16 cellular contexts compared by ENCODE assay signal in the genomic region with DNA sequence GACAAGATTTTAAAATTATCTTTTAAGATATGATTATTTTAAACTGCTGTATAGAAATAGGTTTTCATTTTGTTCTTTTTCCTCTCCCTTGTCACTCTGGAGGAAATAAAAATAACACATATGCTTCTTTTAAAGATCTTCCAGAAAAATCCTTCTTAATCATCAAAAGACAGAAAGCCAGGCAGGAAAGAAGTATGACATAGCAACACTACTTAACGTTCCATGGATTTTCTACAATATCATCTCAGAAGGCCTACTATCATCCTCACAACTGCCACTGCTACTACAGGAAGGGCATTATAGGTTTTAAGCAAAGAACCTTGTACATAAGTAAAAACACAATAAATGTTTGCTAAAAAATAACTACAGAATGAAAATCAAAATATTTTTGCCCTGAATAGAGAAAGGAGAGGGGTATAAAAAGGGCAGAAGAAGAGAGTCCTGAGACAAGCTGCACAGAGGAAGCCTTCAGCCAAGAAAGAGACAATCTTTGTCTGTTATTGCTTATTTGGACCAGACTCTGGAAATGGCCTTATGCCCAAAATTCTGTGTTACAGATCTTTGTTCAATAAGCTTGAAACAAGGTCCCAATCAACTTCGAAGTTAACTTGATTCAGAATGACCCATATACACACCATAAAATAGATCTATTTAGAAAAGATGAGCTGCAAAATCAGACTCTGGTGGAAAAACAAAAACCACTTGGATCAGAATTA.
DNase-seq lines count a peak whose midpoint lies in the region; ATAC-seq, FAIRE-seq and TF ChIP-seq lines count a peak whose summit lies in the region.
"Had no signal": no experiment of that assay in that cellular context is flagged by ENCODE, and none has a peak within 500 bp of the region (broad histone marks: within the 10 kb centered on the region; RNA-seq: fewer than 3 reads in every experiment).

No MANE protein-coding gene starts in this region.

- no peak for ATAC-seq in stimulated activated naive B cell treated with anti-CD40 and anti-IgM and Interleukin-4, amounts not matched to agents 10 μg/mL and 1 μg/mL and 100 μg/mL, for 72 hours (replicated peaks)
- ATAC-seq in mucosa of descending colon, result no peak
- ATAC-seq: body of pancreas had no signal

- H4K20me1 ChIP-seq in keratinocyte (ENCODE audit: control insufficient read depth, extremely low read depth, insufficient read depth, low read length), result no peaks in the 10 kb centered on the region

- intact Hi-C loops in mucosa of descending colon (cut with DNase I, micrococcal nuclease), result no loop called here
- intact Hi-C loops in Caco-2 (cut with micrococcal nuclease; ENCODE audit: unreplicated experiment), result no loop called here

- H3K4me1 Mint-ChIP-seq in HFFc6 (ENCODE audit: low read depth), result peaks cover 37% of the 10 kb centered on the region
- H3K4me1 Mint-ChIP-seq in stimulated activated naive B cell treated with anti-CD40 and anti-IgM and Interleukin-4, amounts not matched to agents 10 μg/mL and 1 μg/mL and 100 μg/mL, for 72 hours, result peaks cover 36 to 60% of the 10 kb centered on the region in 2 donors
- peaks cover 15% of the 10 kb centered on the region for H3K4me1 Mint-ChIP-seq in Caco-2 (ENCODE audit: low read depth, unreplicated experiment)

- no peak overlapping the region for H2AFZ ChIP-seq in keratinocyte (ENCODE audit: control insufficient read depth, low read length)
- H2AFZ ChIP-seq: parathyroid adenoma had no signal

- dilution Hi-C loops in keratinocyte (cut with MboI; ENCODE audit: extremely low pct_ligation_motif_present, low sequenced_read_pairs), result no loop called here

- H3K36me3 Mint-ChIP-seq in HFFc6 (ENCODE audit: low read depth) (peaks cover 30% of the 10 kb centered on the region), Caco-2 (ENCODE audit: insufficient read depth, unreplicated experiment) (peaks cover 32% of the 10 kb centered on the region)
- peaks cover 24 to 48% of the 10 kb centered on the region in 2 donors for H3K36me3 Mint-ChIP-seq in stimulated activated naive B cell treated with anti-CD40 and anti-IgM and Interleukin-4, amounts not matched to agents 10 μg/mL and 1 μg/mL and 100 μg/mL, for 72 hours

- no peaks in the 10 kb centered on the region for H3K27me3 ChIP-seq in adipocyte (replicated peaks; ENCODE audit: control insufficient read depth, insufficient read depth, low read length)
- H3K27me3 ChIP-seq in keratinocyte (ENCODE audit: control insufficient read depth, extremely low read depth, insufficient read depth, low read length), result no peaks in the 10 kb centered on the region
- H3K27me3 ChIP-seq in Caco-2 (replicated peaks; ENCODE audit: control insufficient read depth, insufficient read depth, low read length), result no peaks in the 10 kb centered on the region
- H3K27me3 ChIP-seq: BLaER1 treated with 17β-estradiol and CSF1 and Interleukin-3, amounts not matched to agents 10 nM and 100 nM; body of pancreas; stomach had no signal

- no peak overlapping the region for H3K27ac ChIP-seq in keratinocyte (ENCODE audit: control insufficient read depth, insufficient read depth, low read length)
- H3K27ac ChIP-seq: parathyroid adenoma, stomach had no signal

- H3K4me2 ChIP-seq in keratinocyte (ENCODE audit: control insufficient read depth, extremely low read depth, insufficient read depth, low read depth, low read length), result no peak overlapping the region
- H3K4me2 ChIP-seq: SK-N-SH had no signal

- CTCF ChIA-PET in Caco-2 (lab: Charles Lee), result interaction anchor here (0.6 kb wide), 1 partner anchor 12 kb away, joined by 3 read pairs; no protein-coding TSS in a partner anchor

- H3K27ac Mint-ChIP-seq in HFFc6 (peak overlapping the region; percentile 9), Caco-2 (ENCODE audit: unreplicated experiment) (no peak overlapping the region)
- peak overlapping the region; percentile 82 for H3K27ac Mint-ChIP-seq in stimulated activated naive B cell treated with anti-CD40 and anti-IgM and Interleukin-4, amounts not matched to agents 10 μg/mL and 1 μg/mL and 100 μg/mL, for 72 hours

- H3K4me3 Mint-ChIP-seq in HFFc6 (no peak overlapping the region), Caco-2 (ENCODE audit: unreplicated experiment) (no peak overlapping the region)
- no peak overlapping the region for H3K4me3 Mint-ChIP-seq in stimulated activated naive B cell treated with anti-CD40 and anti-IgM and Interleukin-4, amounts not matched to agents 10 μg/mL and 1 μg/mL and 100 μg/mL, for 72 hours

- H3K27me3 Mint-ChIP-seq in HFFc6 (ENCODE audit: insufficient read depth) (no peaks in the 10 kb centered on the region), Caco-2 (ENCODE audit: insufficient read depth, unreplicated experiment) (no peaks in the 10 kb centered on the region)
- no peaks in the 10 kb centered on the region for H3K27me3 Mint-ChIP-seq in stimulated activated naive B cell treated with anti-CD40 and anti-IgM and Interleukin-4, amounts not matched to agents 10 μg/mL and 1 μg/mL and 100 μg/mL, for 72 hours

- H3K4me3 ChIP-seq in adipocyte (ENCODE audit: low read length), result no peak overlapping the region
- H3K4me3 ChIP-seq in keratinocyte (ENCODE audit: control insufficient read depth in 2 of 3, extremely low read depth in 1 of 3, insufficient read depth in 2 of 3, low read depth in 1 of 3, low read length in 3 of 3), result no peak overlapping the region
- no peak overlapping the region for H3K4me3 ChIP-seq in mucosa of descending colon
- no peak overlapping the region for H3K4me3 ChIP-seq in Caco-2 (ENCODE audit: low read depth, low read length)
- H3K4me3 ChIP-seq: BLaER1 treated with 17β-estradiol and CSF1 and Interleukin-3, amounts not matched to agents 10 nM and 100 nM; body of pancreas; stomach had no signal

- peaks cover 11% of the 10 kb centered on the region for H3K9me3 Mint-ChIP-seq in HFFc6
- H3K9me3 Mint-ChIP-seq in stimulated activated naive B cell treated with anti-CD40 and anti-IgM and Interleukin-4, amounts not matched to agents 10 μg/mL and 1 μg/mL and 100 μg/mL, for 72 hours, result peaks cover 5 to 8% of the 10 kb centered on the region in 2 donors
- H3K9me3 Mint-ChIP-seq in Caco-2 (ENCODE audit: unreplicated experiment), result peaks cover 15% of the 10 kb centered on the region

- TF ChIP-seq CTCF in HFFc6 (IDR thresholded peaks at IDR 0.05) (no peak), keratinocyte (optimal IDR thresholded peaks at IDR 0.05 in 1 of 3, IDR thresholded peaks at IDR 0.05 in 1 of 3, conservative IDR thresholded peaks at IDR 0.05 in 1 of 3; ENCODE audit: extremely low read depth in 1 of 3, insufficient read depth in 2 of 3, low read length in 3 of 3) (no peak), mucosa of descending colon (IDR thresholded peaks at IDR 0.05) (no peak), Caco-2 (IDR thresholded peaks at IDR 0.05; ENCODE audit: insufficient read depth in 1 of 2, low read depth in 1 of 2, low read length in 1 of 2, severe bottlenecking in 1 of 2, unreplicated experiment in 1 of 2) (no peak)

- H3K36me3 ChIP-seq in adipocyte (ENCODE audit: control insufficient read depth, insufficient read depth, low read length, severe bottlenecking), result no peaks in the 10 kb centered on the region
- H3K36me3 ChIP-seq in keratinocyte (ENCODE audit: control insufficient read depth in 2 of 2, extremely low read depth in 1 of 2, insufficient read depth in 2 of 2, low read length in 2 of 2), result no peaks in the 10 kb centered on the region
- H3K36me3 ChIP-seq in mucosa of descending colon (ENCODE audit: low read depth), result no peaks in the 10 kb centered on the region
- no peaks in the 10 kb centered on the region for H3K36me3 ChIP-seq in Caco-2 (ENCODE audit: control insufficient read depth, insufficient read depth, low read length)
- H3K36me3 ChIP-seq: stomach had no signal

- peaks cover 17% of the 10 kb centered on the region for H3K4me1 ChIP-seq in adipocyte (ENCODE audit: control insufficient read depth, insufficient read depth, low read length)
- H3K4me1 ChIP-seq in keratinocyte (ENCODE audit: control insufficient read depth, extremely low read depth, insufficient read depth, low read length), result peaks cover 5% of the 10 kb centered on the region
- H3K4me1 ChIP-seq in mucosa of descending colon (ENCODE audit: low read depth), result peaks cover 3% of the 10 kb centered on the region
- H3K4me1 ChIP-seq in Caco-2, result peaks cover 10% of the 10 kb centered on the region
- H3K4me1 ChIP-seq: parathyroid adenoma had no signal

- BruUV-seq in Caco-2 (replicated peaks; lab: Mats Ljungman, UMichigan), result no TSS peak

- H3K9ac ChIP-seq in adipocyte (ENCODE audit: low read length) (no peak overlapping the region), keratinocyte (ENCODE audit: control insufficient read depth, extremely low read depth, insufficient read depth, low read length) (no peak overlapping the region)
- H3K9ac ChIP-seq: parathyroid adenoma, SK-N-SH had no signal

- H3K79me2 ChIP-seq in keratinocyte (ENCODE audit: control insufficient read depth, insufficient read depth, low read length), result peaks cover 84% of the 10 kb centered on the region

- H3K9me3 ChIP-seq in adipocyte (ENCODE audit: control insufficient read depth, low read length) (peaks cover 4% of the 10 kb centered on the region), keratinocyte (ENCODE audit: control insufficient read depth, low read depth, low read length) (no peaks in the 10 kb centered on the region), mucosa of descending colon (no peaks in the 10 kb centered on the region), Caco-2 (peaks cover 21% of the 10 kb centered on the region)
- H3K9me3 ChIP-seq: body of pancreas, SK-N-SH had no signal

- DNase-seq in HFFc6 (no peak), adipocyte (ENCODE audit: low read depth) (peak; percentile 7), keratinocyte (ENCODE audit: low read depth, low spot score) (no peak), mucosa of descending colon (no peak), UCSD-AML1 (lab: John Stamatoyannopoulos, UW; ENCODE audit: unreplicated experiment) (no peak), Caco-2 (no peak)
- no peak for DNase-seq in stimulated activated naive B cell treated with anti-CD40 and anti-IgM and Interleukin-4, amounts not matched to agents 10 μg/mL and 1 μg/mL and 100 μg/mL, for 72 hours
- DNase-seq: body of pancreas; mesendoderm; NCI-H1105 treated with DMSO at 0.1 percent for 48 hours; NCI-H345; SK-N-SH; stimulated activated CD4-positive, alpha-beta T cell treated with anti-CD3 and anti-CD28 coated beads, Interleukin-12 subunit alpha, Interleukin-12 subunit beta, amount 100 ng/mL, for 4 hours; stomach had no signal

- H3K9me1 ChIP-seq in keratinocyte (ENCODE audit: control insufficient read depth, extremely low read depth, insufficient read depth, low read length), result no peaks in the 10 kb centered on the region

- POLR2A ChIA-PET in Caco-2 (lab: Charles Lee), result no interaction called here

- peak; percentile 61 for FAIRE-seq in keratinocyte (lab: Jason Lieb, UNC)
